8 cellular contexts compared by ENCODE assay signal in genomic region chr12:92927055-92927435, GRCh38. TPM values are rescaled to one million over a fixed set of nuclear protein-coding genes. Genes with fewer than 3 reads are reported as not detected.
DNase-seq lines count a peak whose midpoint lies in the region; ATAC-seq lines count a peak whose summit lies in the region.

No MANE protein-coding gene starts in this region.

- H4K12ac ChIP-seq in trophoblast cell (ENCODE audit: low read depth, low read length): no peak overlapping the region

- H3K4ac ChIP-seq in trophoblast cell (ENCODE audit: low read depth, low read length): peak overlapping the region; percentile 77

- H2AFZ ChIP-seq in trophoblast cell (ENCODE audit: insufficient read depth, low read length, poor library complexity): no peak overlapping the region

- peak; percentile 34 for DNase-seq in G401 (ENCODE audit: low spot score)
- peak; percentile 73 for DNase-seq in activated CD4-positive, alpha-beta T cell treated with anti-CD3 and anti-CD28 coated beads for 48 hours
- peak; percentile 54 to 80 for DNase-seq in trophoblast cell
- DNase-seq in left colon: no peak
- DNase-seq in 8988T: no peak

- H4K91ac ChIP-seq in trophoblast cell (ENCODE audit: low read depth, low read length): no peak overlapping the region

- H3K9me3 ChIP-seq in endocrine pancreas (ENCODE audit: control insufficient read depth, low read length): no peaks in the 10 kb centered on the region
- no peaks in the 10 kb centered on the region for H3K9me3 ChIP-seq in trophoblast cell (ENCODE audit: insufficient read depth, low read depth, low read length)

- ATAC-seq in HG03460 (IDR thresholded peaks at IDR 0.05; ENCODE audit: unreplicated experiment): peak; percentile 24
- no peak for ATAC-seq in left colon
- ATAC-seq in GM19351 (IDR thresholded peaks at IDR 0.05; ENCODE audit: unreplicated experiment): no peak

- H2BK12ac ChIP-seq in trophoblast cell (ENCODE audit: low read length): no peak overlapping the region

- H3K27ac ChIP-seq in trophoblast cell (ENCODE audit: low read depth, low read length): no peak overlapping the region

- no peak overlapping the region for H2AK5ac ChIP-seq in trophoblast cell (ENCODE audit: low read length)

- no peak overlapping the region for H2BK120ac ChIP-seq in trophoblast cell (ENCODE audit: insufficient read depth, low read length, poor library complexity)

- peaks cover 10% of the 10 kb centered on the region for H3K4me1 ChIP-seq in endocrine pancreas (ENCODE audit: control insufficient read depth, insufficient read depth, low read length)
- H3K4me1 ChIP-seq in trophoblast cell (ENCODE audit: control insufficient read depth in 1 of 2, insufficient read depth in 2 of 2, low read length in 2 of 2): peaks cover 6% of the 10 kb centered on the region in 2 experiments

- in situ Hi-C loops in G401 (cut with HindIII; ENCODE audit: low sequenced_read_pairs): no loop called here

- intact Hi-C loops in left colon (cut with DNase I, micrococcal nuclease): no loop called here

- H2BK5ac ChIP-seq in trophoblast cell (ENCODE audit: low read depth, low read length, poor library complexity): no peak overlapping the region

- no peaks in the 10 kb centered on the region for H3K27me3 ChIP-seq in endocrine pancreas (ENCODE audit: control insufficient read depth, insufficient read depth, low read length)
- H3K27me3 ChIP-seq in trophoblast cell (ENCODE audit: insufficient read depth, low read length): no peaks in the 10 kb centered on the region

- H3K9ac ChIP-seq in endocrine pancreas (ENCODE audit: control insufficient read depth, insufficient read depth, low read length): no peak overlapping the region
- H3K9ac ChIP-seq in trophoblast cell (ENCODE audit: low read length): no peak overlapping the region

- no peak overlapping the region for H3K18ac ChIP-seq in trophoblast cell (ENCODE audit: low read length)

- H3K23ac ChIP-seq in trophoblast cell (ENCODE audit: low read length): no peak overlapping the region

- H4K8ac ChIP-seq in trophoblast cell (ENCODE audit: low read depth, low read length): no peak overlapping the region

- no peak overlapping the region for H3K14ac ChIP-seq in trophoblast cell (ENCODE audit: low read length)

- peaks cover 9% of the 10 kb centered on the region for H3K79me2 ChIP-seq in trophoblast cell (ENCODE audit: control insufficient read depth, insufficient read depth, low read length, poor library complexity)

- H3K4me3 ChIP-seq in endocrine pancreas (ENCODE audit: control insufficient read depth, insufficient read depth, low read length) (peak overlapping the region; percentile 79), trophoblast cell (ENCODE audit: low read depth, low read length) (no peak overlapping the region)

- peak overlapping the region; percentile 43 for H3K4me2 ChIP-seq in trophoblast cell (ENCODE audit: low read length)

- peaks cover 12% of the 10 kb centered on the region for H3K79me1 ChIP-seq in trophoblast cell (ENCODE audit: low read length)

- H3K36me3 ChIP-seq in endocrine pancreas (ENCODE audit: control insufficient read depth, insufficient read depth, low read length) (no peaks in the 10 kb centered on the region), trophoblast cell (ENCODE audit: control insufficient read depth in 1 of 2, insufficient read depth in 2 of 2, low read length in 2 of 2) (no peaks in the 10 kb centered on the region)

- no CpG with 5 or more reads among the region's 4 CpGs for WGBS in trophoblast cell (ENCODE audit: extremely low coverage, insufficient coverage, insufficient read length)

RNA-seq across cellular contexts. Expression of gene EEA1, which starts 2.0 kb away (rescaled TPM):
- total RNA-seq in G401 (2014; rRNA removed; shearing (Covaris generic)): 7.6 and 10.0 TPM in 2 replicates
- 24.8 and 27.6 TPM in 2 replicates for polyA plus RNA-seq in trophoblast cell (2013)
- total RNA-seq in left colon: 10 to 100 TPM; 32.4 to 33.4 TPM

Comparison
In these comparisons a context has a peak if more than half of its experiments do, and no peak if none do; other contexts are left out.
1. DNase-seq: peak in G401 (single experiment), activated CD4-positive, alpha-beta T cell treated with anti-CD3 and anti-CD28 coated beads for 48 hours (single experiment) and trophoblast cell (2 of 2); none in left colon (0 of 2) and 8988T (single experiment).